Comparison of ENCODE assay signal across 1 cellular context in genomic region chr11:75350743-75351540, GRCh38.
TF ChIP-seq lines count a peak whose summit lies in the region.

No MANE protein-coding gene starts in this region.

TF ChIP-seq in K562, 482 proteins besides CTCF, POLR2A, EP300 and RAD21 (continued from another document and continues in another):
- TF ChIP-seq JUN (IDR thresholded peaks at IDR 0.05; ENCODE audit: borderline replicate concordance, low read depth, low read length), result no peak
- TF ChIP-seq JUN (CRISPR knock-in tag; IDR thresholded peaks at IDR 0.05; ENCODE audit: borderline replicate concordance), result 0 out of 2 replicates have a peak, but pooled peaks have one; percentile 40
- TF ChIP-seq HNRNPL (IDR thresholded peaks at IDR 0.05; ENCODE audit: low read depth, low read length), result peak; percentile 59; the same call in 1 of the 2 replicates
- peak; percentile 98 for TF ChIP-seq HDGF (IDR thresholded peaks at IDR 0.05)
- TF ChIP-seq SAP30 (IDR thresholded peaks at IDR 0.05; ENCODE audit: borderline replicate concordance, insufficient read depth, low read depth, low read length, poor library complexity, severe bottlenecking), result peak; percentile 80
- peak; percentile 67; the same call in 1 of the 2 replicates for TF ChIP-seq MIER1 (IDR thresholded peaks at IDR 0.05; ENCODE audit: low read depth)
- no peak for TF ChIP-seq POLR2AphosphoS2 (IDR thresholded peaks at IDR 0.05; ENCODE audit: low read length)
- TF ChIP-seq NR4A1 (CRISPR knock-in tag; IDR thresholded peaks at IDR 0.05), result no peak
- 0 out of 2 replicates have a peak, but pooled peaks have one; percentile 56 for TF ChIP-seq NR4A1 (tag; IDR thresholded peaks at IDR 0.05)
- no peak for TF ChIP-seq UBTF (IDR thresholded peaks at IDR 0.05; ENCODE audit: borderline replicate concordance in 1 of 2, low read depth in 2 of 2, low read length in 2 of 2)
- peak; percentile 68 for TF ChIP-seq EGR1 (conservative IDR thresholded peaks at IDR 0.05)
- TF ChIP-seq, protein P1, sequence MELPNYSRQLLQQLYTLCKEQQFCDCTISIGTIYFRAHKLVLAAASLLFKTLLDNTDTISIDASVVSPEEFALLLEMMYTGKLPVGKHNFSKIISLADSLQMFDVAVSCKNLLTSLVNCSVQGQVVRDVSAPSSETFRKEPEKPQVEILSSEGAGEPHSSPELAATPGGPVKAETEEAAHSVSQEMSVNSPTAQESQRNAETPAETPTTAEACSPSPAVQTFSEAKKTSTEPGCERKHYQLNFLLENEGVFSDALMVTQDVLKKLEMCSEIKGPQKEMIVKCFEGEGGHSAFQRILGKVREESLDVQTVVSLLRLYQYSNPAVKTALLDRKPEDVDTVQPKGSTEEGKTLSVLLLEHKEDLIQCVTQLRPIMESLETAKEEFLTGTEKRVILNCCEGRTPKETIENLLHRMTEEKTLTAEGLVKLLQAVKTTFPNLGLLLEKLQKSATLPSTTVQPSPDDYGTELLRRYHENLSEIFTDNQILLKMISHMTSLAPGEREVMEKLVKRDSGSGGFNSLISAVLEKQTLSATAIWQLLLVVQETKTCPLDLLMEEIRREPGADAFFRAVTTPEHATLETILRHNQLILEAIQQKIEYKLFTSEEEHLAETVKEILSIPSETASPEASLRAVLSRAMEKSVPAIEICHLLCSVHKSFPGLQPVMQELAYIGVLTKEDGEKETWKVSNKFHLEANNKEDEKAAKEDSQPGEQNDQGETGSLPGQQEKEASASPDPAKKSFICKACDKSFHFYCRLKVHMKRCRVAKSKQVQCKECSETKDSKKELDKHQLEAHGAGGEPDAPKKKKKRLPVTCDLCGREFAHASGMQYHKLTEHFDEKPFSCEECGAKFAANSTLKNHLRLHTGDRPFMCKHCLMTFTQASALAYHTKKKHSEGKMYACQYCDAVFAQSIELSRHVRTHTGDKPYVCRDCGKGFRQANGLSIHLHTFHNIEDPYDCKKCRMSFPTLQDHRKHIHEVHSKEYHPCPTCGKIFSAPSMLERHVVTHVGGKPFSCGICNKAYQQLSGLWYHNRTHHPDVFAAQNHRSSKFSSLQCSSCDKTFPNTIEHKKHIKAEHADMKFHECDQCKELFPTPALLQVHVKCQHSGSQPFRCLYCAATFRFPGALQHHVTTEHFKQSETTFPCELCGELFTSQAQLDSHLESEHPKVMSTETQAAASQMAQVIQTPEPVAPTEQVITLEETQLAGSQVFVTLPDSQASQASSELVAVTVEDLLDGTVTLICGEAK (IDR thresholded peaks at IDR 0.05), result peak; percentile 67; the same call in 1 of the 2 replicates
- TF ChIP-seq, protein P1 (CRISPR knock-in tag; IDR thresholded peaks at IDR 0.05), result no peak
- TF ChIP-seq CBFB (CRISPR knock-in tag; IDR thresholded peaks at IDR 0.05), result peak; percentile 93
- no peak for TF ChIP-seq ZBTB12 (CRISPR knock-in tag; IDR thresholded peaks at IDR 0.05)
- TF ChIP-seq SMC3 (conservative IDR thresholded peaks at IDR 0.05; ENCODE audit: insufficient read depth, low read depth, low read length), result no peak
- TF ChIP-seq ZNF740 (CRISPR knock-in tag; IDR thresholded peaks at IDR 0.05), result peak; percentile 50; the same call in 1 of the 2 replicates
- TF ChIP-seq ZNF740 (tag; IDR thresholded peaks at IDR 0.05), result no peak
- peak; percentile 31; the same call in 1 of the 2 replicates for TF ChIP-seq DPF2 (IDR thresholded peaks at IDR 0.05)
- no peak for TF ChIP-seq ESRRA (IDR thresholded peaks at IDR 0.05; ENCODE audit: borderline replicate concordance, low read depth)
- peak in 1 of 2 experiments; percentile 58; a peak in 2 of 4 replicates for TF ChIP-seq MLLT1 (IDR thresholded peaks at IDR 0.05)
- TF ChIP-seq HDAC2 (IDR thresholded peaks at IDR 0.05), result peak; percentile 50; the same call in 1 of the 2 replicates
- peak; percentile 82; the same call in 1 of the 2 replicates for TF ChIP-seq TGIF2 (CRISPR knock-in tag; IDR thresholded peaks at IDR 0.05)
- TF ChIP-seq, protein P2, sequence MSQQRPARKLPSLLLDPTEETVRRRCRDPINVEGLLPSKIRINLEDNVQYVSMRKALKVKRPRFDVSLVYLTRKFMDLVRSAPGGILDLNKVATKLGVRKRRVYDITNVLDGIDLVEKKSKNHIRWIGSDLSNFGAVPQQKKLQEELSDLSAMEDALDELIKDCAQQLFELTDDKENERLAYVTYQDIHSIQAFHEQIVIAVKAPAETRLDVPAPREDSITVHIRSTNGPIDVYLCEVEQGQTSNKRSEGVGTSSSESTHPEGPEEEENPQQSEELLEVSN (IDR thresholded peaks at IDR 0.05; ENCODE audit: borderline replicate concordance in 1 of 2, extremely low read depth in 1 of 2, insufficient read depth in 1 of 2, insufficient read length in 1 of 2, low read depth in 1 of 2, low read length in 1 of 2, poor library complexity in 1 of 2, severe bottlenecking in 1 of 2), result peak; percentile 26 to 41
- no peak for TF ChIP-seq KLF13 (tag; IDR thresholded peaks at IDR 0.05; ENCODE audit: borderline replicate concordance, low read depth)
- peak; percentile 73 for TF ChIP-seq NKRF (IDR thresholded peaks at IDR 0.05; ENCODE audit: borderline replicate concordance)
- no peak for TF ChIP-seq HNRNPK (IDR thresholded peaks at IDR 0.05; ENCODE audit: low read depth, low read length, poor library complexity, severe bottlenecking)
- 0 out of 2 replicates have a peak, but pooled peaks have one; percentile 61 for TF ChIP-seq XRCC5 (IDR thresholded peaks at IDR 0.05; ENCODE audit: low read depth, low read length)
- peak; percentile 68; the same call in 1 of the 2 replicates for TF ChIP-seq SMARCA5 (IDR thresholded peaks at IDR 0.05)
- TF ChIP-seq KDM5B (IDR thresholded peaks at IDR 0.05; ENCODE audit: insufficient replicate concordance, low read depth, low read length), result no peak
- no peak for TF ChIP-seq ZNF780A (CRISPR knock-in tag; IDR thresholded peaks at IDR 0.05)
- TF ChIP-seq TOE1 (IDR thresholded peaks at IDR 0.05; ENCODE audit: borderline replicate concordance), result no peak
- TF ChIP-seq TOE1 (CRISPR knock-in tag; IDR thresholded peaks at IDR 0.05; ENCODE audit: borderline replicate concordance, low read depth), result 0 out of 2 replicates have a peak, but pooled peaks have one; percentile 67
- peak; percentile 68 for TF ChIP-seq ZBTB7A (IDR thresholded peaks at IDR 0.05; ENCODE audit: borderline replicate concordance, control insufficient read depth, low read depth, low read length)
- no peak for TF ChIP-seq ATF1 (CRISPR knock-in tag; IDR thresholded peaks at IDR 0.05)
- TF ChIP-seq ATF1 (tag; IDR thresholded peaks at IDR 0.05), result peak; percentile 27; the same call in 1 of the 2 replicates
- TF ChIP-seq MNT (conservative IDR thresholded peaks at IDR 0.05), result peak; percentile 46 to 65; a peak in 3 of 4 replicates
- 0 out of 2 replicates have a peak, but pooled peaks have one; percentile 20 for TF ChIP-seq ZNF583 (CRISPR knock-in tag; IDR thresholded peaks at IDR 0.05)
- TF ChIP-seq SMAD2 (IDR thresholded peaks at IDR 0.05; ENCODE audit: low read depth, low read length), result no peak
- peak; percentile 53; the same call in 1 of the 2 replicates for TF ChIP-seq EP400 (IDR thresholded peaks at IDR 0.05)
- no peak for TF ChIP-seq BCL6 (CRISPR knock-in tag; IDR thresholded peaks at IDR 0.05)
